In genomic region chr5:83470516-83470915, GRCh38 we compare ENCODE assay signal across 1 cellular context.
TF ChIP-seq lines count a peak whose summit lies in the region.

No MANE protein-coding gene starts in this region.

TF ChIP-seq in neural cell, 6 proteins besides CTCF, POLR2A, EP300 and RAD21 (continued from another document):
- TF ChIP-seq REST (IDR thresholded peaks at IDR 0.05; ENCODE audit: borderline replicate concordance) (no peak), SMC3 (conservative IDR thresholded peaks at IDR 0.05; ENCODE audit: poor library complexity) (no peak), TAF1 (IDR thresholded peaks at IDR 0.05; ENCODE audit: low read depth) (no peak)
